In the genomic region with DNA sequence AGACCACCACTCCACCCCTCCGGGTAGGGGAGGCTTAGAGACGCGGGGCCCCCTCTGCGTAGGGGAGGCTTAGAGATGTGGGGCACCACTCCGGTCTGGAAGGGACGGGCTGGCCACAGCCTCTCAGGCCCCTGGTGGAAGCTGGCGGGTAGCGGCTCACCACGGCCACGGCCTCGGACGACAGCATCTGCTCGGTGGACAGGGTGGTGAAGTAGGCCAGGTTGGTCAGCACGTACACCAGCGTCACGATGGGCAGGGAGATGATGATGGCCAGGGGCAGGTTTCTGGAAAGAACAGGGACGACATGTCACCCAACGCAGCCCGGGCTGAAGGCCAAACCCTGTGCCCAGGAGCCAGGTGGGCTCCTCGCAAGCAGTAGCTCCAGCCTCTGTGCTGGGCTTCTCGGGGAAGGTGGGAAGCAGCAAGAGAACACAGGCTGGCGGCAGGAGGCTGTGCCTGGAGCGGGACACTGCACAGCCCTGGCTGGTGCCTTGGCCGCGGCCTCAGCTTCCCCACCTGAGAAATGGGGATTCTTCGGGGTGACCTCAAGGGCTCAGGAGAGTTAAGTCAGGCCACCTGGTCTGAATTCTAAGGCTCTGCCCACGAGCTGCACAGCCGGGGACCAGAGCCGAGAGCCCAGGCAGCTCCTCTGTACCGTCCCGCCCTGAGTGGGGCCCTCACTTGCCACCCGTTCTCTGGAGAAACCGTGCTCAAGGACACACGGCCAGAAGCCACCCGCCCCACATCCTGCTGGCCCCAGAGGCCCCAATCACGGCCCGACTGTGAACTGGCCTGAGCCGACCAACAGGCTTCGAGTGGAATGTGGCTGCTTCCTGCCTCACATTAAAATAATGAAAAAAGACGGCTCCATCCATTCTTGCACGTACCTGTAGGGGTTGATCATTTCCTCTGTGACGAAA, we compare ENCODE assay signal across 24 cellular contexts. TPM values are rescaled to one million over a fixed set of nuclear protein-coding genes. Genes with fewer than 3 reads are reported as not detected.
DNase-seq lines count a peak whose midpoint lies in the region; TF ChIP-seq lines count a peak whose summit lies in the region.
"Had no signal": no experiment of that assay in that cellular context is flagged by ENCODE, and none has a peak within 500 bp of the region (broad histone marks: within the 10 kb centered on the region; RNA-seq: fewer than 3 reads in every experiment).

No MANE protein-coding gene starts in this region.

- H3K9me3 ChIP-seq in A673 (ENCODE audit: low read depth, low read length, poor library complexity, severe bottlenecking) (no peaks in the 10 kb centered on the region), endodermal cell (ENCODE audit: control insufficient read depth, low read length) (no peaks in the 10 kb centered on the region)
- H3K9me3 ChIP-seq: gastrocnemius medialis, right atrium auricular region had no signal

- no peak overlapping the region for H3K23ac ChIP-seq in mesendoderm (ENCODE audit: low read length)

- no peak overlapping the region for H3K18ac ChIP-seq in mesendoderm (ENCODE audit: low read length)

- POLR2A ChIA-PET in A673 (lab: Charles Lee; ENCODE audit: low non-redundant PET), result no interaction called here

- BruUV-seq in A673 (replicated peaks; lab: Mats Ljungman, UMichigan), result no TSS peak

- H3K27ac ChIP-seq in A673 (ENCODE audit: low read depth, low read length, poor library complexity, severe bottlenecking) (peak overlapping the region; percentile 91), endodermal cell (ENCODE audit: low read depth, low read length) (no peak overlapping the region), mesendoderm (ENCODE audit: low read depth, low read length) (no peak overlapping the region)
- H3K27ac ChIP-seq: C4-2B, gastrocnemius medialis, right atrium auricular region had no signal

- CTCF ChIA-PET in A673 (lab: Charles Lee), result no interaction called here

- H3K36me3 ChIP-seq in A673 (ENCODE audit: insufficient read depth, low read length, poor library complexity, severe bottlenecking) (peaks cover 87% of the 10 kb centered on the region), endodermal cell (ENCODE audit: control insufficient read depth, insufficient read depth, low read length) (peaks cover 99% of the 10 kb centered on the region), mesendoderm (ENCODE audit: control insufficient read depth, insufficient read depth, low read length) (peaks cover 40% of the 10 kb centered on the region), H7 (replicated peaks; ENCODE audit: control insufficient read depth, insufficient read depth, low read length) (peaks cover 39% of the 10 kb centered on the region)

- peaks cover 14% of the 10 kb centered on the region for H3K79me1 ChIP-seq in mesendoderm (ENCODE audit: low read length)

- no peak overlapping the region for H4K5ac ChIP-seq in mesendoderm (ENCODE audit: low read length)

- peak overlapping the region; percentile 15 for H3K56ac ChIP-seq in mesendoderm (ENCODE audit: low read length)

- H3K9ac ChIP-seq in endodermal cell (ENCODE audit: extremely low read depth, low read length, poor library complexity, severe bottlenecking) (no peak overlapping the region), mesendoderm (ENCODE audit: low read length) (no peak overlapping the region)

- H3K27ac Mint-ChIP-seq in activated naive CD8-positive, alpha-beta T cell treated with anti-CD3 and anti-CD28 coated beads for 36 hours, result peak overlapping the region; percentile 20
- H3K27ac Mint-ChIP-seq in endodermal cell (peak overlapping the region; percentile 55), progenitor cell of endocrine pancreas (no peak overlapping the region)
- H3K27ac Mint-ChIP-seq: dendritic cell treated with granulocyte-macrophage colony-stimulating factor and Interleukin-4, amounts not matched to agents 40 ng/mL and 50 ng/mL, for 4 days; WTC11 had no signal

- H3K9me3 Mint-ChIP-seq in activated naive CD8-positive, alpha-beta T cell treated with anti-CD3 and anti-CD28 coated beads for 36 hours, result no peaks in the 10 kb centered on the region
- no peaks in the 10 kb centered on the region for H3K9me3 Mint-ChIP-seq in endodermal cell
- H3K9me3 Mint-ChIP-seq in progenitor cell of endocrine pancreas (ENCODE audit: low read depth), result no peaks in the 10 kb centered on the region
- H3K9me3 Mint-ChIP-seq: dendritic cell treated with granulocyte-macrophage colony-stimulating factor and Interleukin-4, amounts not matched to agents 40 ng/mL and 50 ng/mL, for 4 days; WTC11 had no signal

- peaks cover 66% of the 10 kb centered on the region for H3K4me1 ChIP-seq in A673 (ENCODE audit: insufficient read depth, low read length, poor library complexity, severe bottlenecking)
- H3K4me1 ChIP-seq in endodermal cell (ENCODE audit: control insufficient read depth, insufficient read depth, low read length), result no peaks in the 10 kb centered on the region
- H3K4me1 ChIP-seq in mesendoderm (ENCODE audit: control insufficient read depth, low read depth, low read length), result no peaks in the 10 kb centered on the region

- no peaks in the 10 kb centered on the region for H3K27me3 ChIP-seq in A673 (replicated peaks; ENCODE audit: insufficient read depth, low read depth, low read length, poor library complexity)
- H3K27me3 ChIP-seq in endodermal cell (ENCODE audit: control insufficient read depth, insufficient read depth, low read length, poor library complexity, severe bottlenecking), result no peaks in the 10 kb centered on the region
- no peaks in the 10 kb centered on the region for H3K27me3 ChIP-seq in mesendoderm (ENCODE audit: insufficient read depth, low read length, poor library complexity)
- no peaks in the 10 kb centered on the region for H3K27me3 ChIP-seq in H7 (ENCODE audit: control insufficient read depth, insufficient read depth, low read length)
- H3K27me3 ChIP-seq: gastrocnemius medialis, right atrium auricular region had no signal

- H3K4me1 Mint-ChIP-seq in activated naive CD8-positive, alpha-beta T cell treated with anti-CD3 and anti-CD28 coated beads for 36 hours, result peaks cover 12% of the 10 kb centered on the region
- peaks cover 1% of the 10 kb centered on the region for H3K4me1 Mint-ChIP-seq in endodermal cell
- H3K4me1 Mint-ChIP-seq in progenitor cell of endocrine pancreas (ENCODE audit: low read depth), result no peaks in the 10 kb centered on the region

- TF ChIP-seq CTCF in A673 (conservative IDR thresholded peaks at IDR 0.05; ENCODE audit: low read depth, low read length) (no peak), endodermal cell (conservative IDR thresholded peaks at IDR 0.05) (no peak), progenitor cell of endocrine pancreas (IDR thresholded peaks at IDR 0.05; ENCODE audit: unreplicated experiment) (no peak)

- 96% methylated on average over 26 to 42 of the region's 42 CpGs for WGBS in endodermal cell (ENCODE audit: insufficient coverage in 1 of 2, insufficient read length in 1 of 2), 2 experiments
- WGBS in mesendoderm (ENCODE audit: extremely low coverage, insufficient coverage, low lambda C conversion rate), result no CpG with 5 or more reads among the region's 42 CpGs

- H3K4ac ChIP-seq in mesendoderm (ENCODE audit: low read depth, low read length), result no peak overlapping the region

- no peak overlapping the region for H2BK5ac ChIP-seq in mesendoderm (ENCODE audit: low read length)

- no peak overlapping the region for H2BK120ac ChIP-seq in mesendoderm (ENCODE audit: low read depth, low read length)

- no peak for DNase-seq in A673 (ENCODE audit: low spot score)
- DNase-seq in activated naive CD8-positive, alpha-beta T cell treated with anti-CD3 and anti-CD28 coated beads for 36 hours, result no peak
- no peak for DNase-seq in endodermal cell
- DNase-seq in mesendoderm, result no peak
- no peak for DNase-seq in progenitor cell of endocrine pancreas (ENCODE audit: low spot score, unreplicated experiment)
- DNase-seq in NCI-H1417 treated with DMSO at 0.1 percent for 48 hours (lab: John Stamatoyannopoulos, UW), result no peak
- DNase-seq in NOMO-1 treated with dmso at 0.1 percent for 144 hours (lab: John Stamatoyannopoulos, UW; ENCODE audit: unreplicated experiment), result no peak
- DNase-seq in H7, result no peak
- DNase-seq: ACHN; activated CD4-positive, alpha-beta T cell treated with anti-CD3 and anti-CD28 coated beads, Interleukin-2, amount 50 U/mL, for 4 hours; activated CD8-positive, alpha-beta memory T cell treated with anti-CD3 and anti-CD28 coated beads, Interleukin-2, amount 50 U/mL, for 48 hours; activated effector memory CD4-positive, alpha-beta T cell treated with Interleukin-2 at 50 U/mL for 16 hours; amniotic stem cell; gastrocnemius medialis; hypothalamus; MV-4-11; NCI-H1694; NCI-H69; T1000 had no signal

- no peak overlapping the region for H3K4me3 Mint-ChIP-seq in activated naive CD8-positive, alpha-beta T cell treated with anti-CD3 and anti-CD28 coated beads for 36 hours
- H3K4me3 Mint-ChIP-seq in endodermal cell (no peak overlapping the region), progenitor cell of endocrine pancreas (ENCODE audit: low read depth) (no peak overlapping the region)
- H3K4me3 Mint-ChIP-seq: dendritic cell treated with granulocyte-macrophage colony-stimulating factor and Interleukin-4, amounts not matched to agents 40 ng/mL and 50 ng/mL, for 4 days; WTC11 had no signal

- no peak overlapping the region for H2AK5ac ChIP-seq in mesendoderm (ENCODE audit: low read length)

- no peak overlapping the region for H2BK15ac ChIP-seq in mesendoderm (replicated peaks; ENCODE audit: low read depth)

- no peaks in the 10 kb centered on the region for H3K27me3 Mint-ChIP-seq in activated naive CD8-positive, alpha-beta T cell treated with anti-CD3 and anti-CD28 coated beads for 36 hours
- H3K27me3 Mint-ChIP-seq in endodermal cell (ENCODE audit: insufficient read depth) (peaks cover 4% of the 10 kb centered on the region), progenitor cell of endocrine pancreas (no peaks in the 10 kb centered on the region)
- H3K27me3 Mint-ChIP-seq: dendritic cell treated with granulocyte-macrophage colony-stimulating factor and Interleukin-4, amounts not matched to agents 40 ng/mL and 50 ng/mL, for 4 days had no signal

- no peak overlapping the region for H4K8ac ChIP-seq in mesendoderm (ENCODE audit: low read depth, low read length)

- H3K4me2 ChIP-seq in mesendoderm (ENCODE audit: low read length), result no peak overlapping the region

- H3K4me3 ChIP-seq in A673 (ENCODE audit: low read depth, low read length, poor library complexity, severe bottlenecking) (no peak overlapping the region), endodermal cell (ENCODE audit: low read length) (no peak overlapping the region), mesendoderm (ENCODE audit: low read length) (no peak overlapping the region), H7 (ENCODE audit: insufficient read depth, low read depth, low read length) (no peak overlapping the region)
- H3K4me3 ChIP-seq: gastrocnemius medialis, lung, right atrium auricular region had no signal

- intact Hi-C loops in A673 (cut with micrococcal nuclease; ENCODE audit: unreplicated experiment), result loop anchor here (5.0 kb wide), 1 partner anchor 63 kb away; no protein-coding TSS in a partner anchor

- peaks cover 21% of the 10 kb centered on the region for H3K36me3 Mint-ChIP-seq in activated naive CD8-positive, alpha-beta T cell treated with anti-CD3 and anti-CD28 coated beads for 36 hours
- H3K36me3 Mint-ChIP-seq in endodermal cell (ENCODE audit: low read depth) (peaks cover 51% of the 10 kb centered on the region), progenitor cell of endocrine pancreas (ENCODE audit: insufficient read depth) (no peaks in the 10 kb centered on the region)

- H3K79me2 ChIP-seq in mesendoderm (ENCODE audit: control insufficient read depth, insufficient read depth, low read length), result peaks cover 29% of the 10 kb centered on the region

RNA-seq across cellular contexts. Expression of gene SLC7A5, which starts 29.5 kb away (rescaled TPM):
- total RNA-seq in A673 (2021) (324 and 371 TPM in 2 replicates), endodermal cell (100 to 1,000 TPM; 374 to 588 TPM), progenitor cell of endocrine pancreas (42.2 and 51.5 TPM in 2 replicates)
- total RNA-seq in activated naive CD8-positive, alpha-beta T cell treated with anti-CD3 and anti-CD28 coated beads for 36 hours, result 100 to 1,000 TPM; 298 to 301 TPM
- 144 TPM for polyA plus RNA-seq in endodermal cell (2013, experiment 1 of 2)
- 134 TPM for polyA plus RNA-seq in endodermal cell (2013, experiment 2 of 2)
- 742 TPM for polyA plus RNA-seq in mesendoderm (2013, experiment 1 of 2)
- 732 TPM for polyA plus RNA-seq in mesendoderm (2013, experiment 2 of 2)
- 91.6 and 188 TPM in 2 replicates for total RNA-seq in H7 (2014; rRNA removed; shearing (Covaris generic))
